9 cellular contexts compared by ENCODE assay signal in the genomic region with DNA sequence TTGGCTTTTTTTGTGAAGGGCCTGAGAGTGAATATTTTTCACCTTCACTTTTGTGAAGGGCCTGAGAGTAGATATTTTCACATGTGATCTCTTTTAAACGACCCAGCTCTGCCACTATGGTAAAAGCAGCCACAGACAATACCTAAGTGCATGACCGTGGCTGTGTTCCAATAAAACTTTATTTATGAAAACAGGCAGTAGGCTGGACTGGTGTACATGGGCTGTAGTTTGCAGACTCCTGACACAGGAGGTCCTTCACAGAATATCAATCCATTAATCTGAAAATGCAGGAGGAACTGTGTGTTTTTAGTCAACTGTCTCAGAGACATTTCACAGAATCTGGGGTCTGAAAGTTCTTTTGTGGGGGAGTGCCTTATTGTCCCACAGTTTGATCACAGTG.
"Had no signal": no experiment of that assay in that cellular context is flagged by ENCODE, and none has a peak within 500 bp of the region (broad histone marks: within the 10 kb centered on the region; RNA-seq: fewer than 3 reads in every experiment).

No MANE protein-coding gene starts in this region.

- FAIRE-seq: H1, H54 had no signal

- H3K27ac Mint-ChIP-seq: GM23338, H9 had no signal

- H3K4me2 ChIP-seq: GM23338, KMS-11 had no signal

- DNase-seq: H9, HCEC 1CT, IMR-90, KBM-7 had no signal

- H3K4me3 Mint-ChIP-seq: GM23338, H9 had no signal

- H3K9ac ChIP-seq: KMS-11 had no signal

- H3K4me1 Mint-ChIP-seq: GM23338 had no signal

- ATAC-seq: GM23338 had no signal

- H2AFZ ChIP-seq: GM23338 had no signal

- H3K4me3 ChIP-seq: GM23338 had no signal

- H3K27ac ChIP-seq: HL-60, KMS-11 had no signal
